In the genomic region with DNA sequence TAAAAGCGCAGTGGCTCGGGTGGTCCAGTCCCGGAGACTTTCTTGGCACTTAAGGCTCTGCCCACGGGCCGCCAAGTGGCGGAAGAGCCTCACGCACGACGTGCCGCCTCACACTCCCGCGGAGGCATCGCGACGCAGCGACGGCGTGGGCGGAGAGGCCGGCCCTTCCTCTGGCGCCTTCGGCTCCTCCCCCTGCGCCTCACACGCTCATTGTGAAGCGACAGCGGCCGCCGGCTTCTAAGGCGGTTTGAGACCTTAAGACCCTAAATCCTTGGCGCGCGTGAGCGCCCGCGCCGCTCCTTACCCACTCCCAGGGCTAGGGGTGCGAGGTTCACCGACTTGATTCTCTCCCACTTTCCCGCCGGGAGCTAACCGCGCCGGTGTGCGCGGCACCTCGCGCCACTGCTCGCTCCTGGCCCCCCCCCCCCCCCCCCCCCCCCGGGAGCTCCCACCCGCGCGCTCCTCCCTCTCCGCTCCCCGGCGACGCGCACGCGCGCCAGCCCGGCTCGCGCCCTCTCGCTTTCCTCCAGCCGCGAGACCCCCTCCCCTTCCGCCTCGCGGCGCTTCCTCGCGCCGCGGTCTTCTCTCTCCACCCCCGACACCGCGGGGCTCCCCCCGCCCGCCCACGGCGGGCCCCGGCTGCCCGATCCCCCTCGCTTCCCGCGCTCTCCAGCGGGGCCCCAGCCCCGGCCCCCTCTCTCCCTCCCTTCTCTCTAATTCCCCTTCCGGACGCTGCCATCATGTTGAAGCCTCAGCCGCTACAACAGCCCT, we compare ENCODE assay signal across 7 cellular contexts. TPM values are rescaled to one million over a fixed set of nuclear protein-coding genes. Genes with fewer than 3 reads are reported as not detected.
DNase-seq lines count a peak whose midpoint lies in the region; ATAC-seq, FAIRE-seq and TF ChIP-seq lines count a peak whose summit lies in the region.

A gene with protein sequence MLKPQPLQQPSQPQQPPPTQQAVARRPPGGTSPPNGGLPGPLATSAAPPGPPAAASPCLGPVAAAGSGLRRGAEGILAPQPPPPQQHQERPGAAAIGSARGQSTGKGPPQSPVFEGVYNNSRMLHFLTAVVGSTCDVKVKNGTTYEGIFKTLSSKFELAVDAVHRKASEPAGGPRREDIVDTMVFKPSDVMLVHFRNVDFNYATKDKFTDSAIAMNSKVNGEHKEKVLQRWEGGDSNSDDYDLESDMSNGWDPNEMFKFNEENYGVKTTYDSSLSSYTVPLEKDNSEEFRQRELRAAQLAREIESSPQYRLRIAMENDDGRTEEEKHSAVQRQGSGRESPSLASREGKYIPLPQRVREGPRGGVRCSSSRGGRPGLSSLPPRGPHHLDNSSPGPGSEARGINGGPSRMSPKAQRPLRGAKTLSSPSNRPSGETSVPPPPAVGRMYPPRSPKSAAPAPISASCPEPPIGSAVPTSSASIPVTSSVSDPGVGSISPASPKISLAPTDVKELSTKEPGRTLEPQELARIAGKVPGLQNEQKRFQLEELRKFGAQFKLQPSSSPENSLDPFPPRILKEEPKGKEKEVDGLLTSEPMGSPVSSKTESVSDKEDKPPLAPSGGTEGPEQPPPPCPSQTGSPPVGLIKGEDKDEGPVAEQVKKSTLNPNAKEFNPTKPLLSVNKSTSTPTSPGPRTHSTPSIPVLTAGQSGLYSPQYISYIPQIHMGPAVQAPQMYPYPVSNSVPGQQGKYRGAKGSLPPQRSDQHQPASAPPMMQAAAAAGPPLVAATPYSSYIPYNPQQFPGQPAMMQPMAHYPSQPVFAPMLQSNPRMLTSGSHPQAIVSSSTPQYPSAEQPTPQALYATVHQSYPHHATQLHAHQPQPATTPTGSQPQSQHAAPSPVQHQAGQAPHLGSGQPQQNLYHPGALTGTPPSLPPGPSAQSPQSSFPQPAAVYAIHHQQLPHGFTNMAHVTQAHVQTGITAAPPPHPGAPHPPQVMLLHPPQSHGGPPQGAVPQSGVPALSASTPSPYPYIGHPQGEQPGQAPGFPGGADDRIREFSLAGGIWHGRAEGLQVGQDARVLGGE (plus strand): TSS at position 480 of the 771 bp plus-strand sequence. CDS start 261 bp downstream, at position 741.

- intact Hi-C loops in gastrocnemius medialis (cut with DNase I; ENCODE audit: low total_unique reads) = loop anchor here (1.0 to 2.0 kb wide), 4 partner anchors 24 to 128 kb away; a partner anchor contains a TSS

- H3K27ac Mint-ChIP-seq in brain = peak within 1 kb of the TSS; percentile 99 to 100 (median 100)

- H3K27ac ChIP-seq in iPS DF 6.9 (ENCODE audit: low read length) (no peak within 1 kb of the TSS), gastrocnemius medialis (peak within 1 kb of the TSS; percentile 99 to 100 (median 100))

- H3K36me3 ChIP-seq in iPS DF 6.9 (ENCODE audit: control insufficient read depth, insufficient read depth, low read length) = peaks cover 20% of the 10 kb centered on the region; the same call in 1 of the 2 replicates
- peaks cover 0 to 23% of the 10 kb centered on the region in 2 donors for H3K36me3 ChIP-seq in gastrocnemius medialis

- H3K4me1 ChIP-seq in iPS DF 6.9 (ENCODE audit: control insufficient read depth, insufficient read depth, low read length) (no peaks in the 10 kb centered on the region; the same call in 1 of the 2 replicates), gastrocnemius medialis (peaks cover 20% of the 10 kb centered on the region in 2 donors)

- no peaks in the 10 kb centered on the region for H3K9me3 ChIP-seq in iPS DF 6.9 (ENCODE audit: control insufficient read depth, insufficient read depth, low read length)
- no peaks in the 10 kb centered on the region for H3K9me3 ChIP-seq in gastrocnemius medialis

- in situ Hi-C loops in gastrocnemius medialis (cut with MboI; ENCODE audit: low sequenced_read_pairs in 4 of 4) = loop anchor here in 3 of 4 donors (5.0 to 10.0 kb wide), 2 partner anchors 122 to 125 kb away; no protein-coding TSS in a partner anchor

- no CpG with 5 or more reads among the region's 91 CpGs for WGBS in iPS DF 6.9 (ENCODE audit: insufficient coverage, insufficient read length)

- H3K27me3 ChIP-seq in iPS DF 6.9 (ENCODE audit: control insufficient read depth, insufficient read depth, low read length) (no peaks in the 10 kb centered on the region), gastrocnemius medialis (no peaks in the 10 kb centered on the region)

- H3K4me1 Mint-ChIP-seq in brain = peaks cover 48% of the 10 kb centered on the region

- H3K4me3 ChIP-seq in iPS DF 6.9 (ENCODE audit: low read length) (peak within 1 kb of the TSS; percentile 87), gastrocnemius medialis (peak within 1 kb of the TSS; percentile 89 to 99 (median 96))

- DNase-seq in GM18507 (ENCODE audit: extremely low spot score, insufficient read length, low read depth) (peak; percentile 84), NCI-H2107 treated with DMSO at 0.1 percent for 48 hours (lab: John Stamatoyannopoulos, UW; ENCODE audit: unreplicated experiment) (peak; percentile 60), UCSD-AML1 (lab: John Stamatoyannopoulos, UW; ENCODE audit: unreplicated experiment) (peak; percentile 96), iPS DF 6.9 (ENCODE audit: low read depth, low spot score) (peak; percentile 81), gastrocnemius medialis (peak; percentile 88 to 92)

- peak; percentile 85 for FAIRE-seq in GM18507 (lab: Jason Lieb, UNC)

- H3K36me3 Mint-ChIP-seq in brain = peaks cover 42% of the 10 kb centered on the region

- H3K27me3 Mint-ChIP-seq in brain = peaks cover 9% of the 10 kb centered on the region

- peak within 1 kb of the TSS; percentile 98 to 100 (median 99) for H3K4me3 Mint-ChIP-seq in brain

- peak; percentile 80 to 81 for TF ChIP-seq POLR2A in gastrocnemius medialis (IDR thresholded peaks at IDR 0.05)

- TF ChIP-seq CTCF in brain (conservative IDR thresholded peaks at IDR 0.05) (no peak), gastrocnemius medialis (IDR thresholded peaks at IDR 0.05 in 4 of 5, conservative IDR thresholded peaks at IDR 0.05 in 1 of 5) (peak in 3 of 5 experiments; percentile 36 to 37 (median 37))

- ATAC-seq in HG03045 (IDR thresholded peaks at IDR 0.05; ENCODE audit: unreplicated experiment) (peak; percentile 44), gastrocnemius medialis (peak; percentile 65 to 70)

- H3K9me3 Mint-ChIP-seq in brain = peaks cover 0 to 3% (median 0%) of the 10 kb centered on the region in 5 experiments

RNA-seq across cellular contexts. Expression of the gene that starts here (rescaled TPM):
- polyA plus RNA-seq in brain (ENCODE audit: insufficient read depth, low read depth, low replicate concordance) = 225 TPM
- total RNA-seq in gastrocnemius medialis = 10 to 100 TPM; 24.0 to 68.6 (median 47.7) TPM

Comparison
In these comparisons a context has a peak if more than half of its experiments do, and no peak if none do; other contexts are left out.
1. CTCF ChIP-seq: peak in gastrocnemius medialis (3 of 5); none in brain (0 of 2).
2. Peak in every context shown above with its lines, with median percentiles within 50 percentile points of each other: DNase-seq.